Comparison of ENCODE assay signal across 8 cellular contexts in genomic region chr16:67192781-67193260, GRCh38. TPM values are rescaled to one million over a fixed set of nuclear protein-coding genes. Genes with fewer than 3 reads are reported as not detected.
DNase-seq lines count a peak whose midpoint lies in the region; ATAC-seq, FAIRE-seq and TF ChIP-seq lines count a peak whose summit lies in the region.

No MANE protein-coding gene starts in this region.

- dilution Hi-C loops in endothelial cell of umbilical vein (cut with MboI; ENCODE audit: extremely low pct_ligation_motif_present, low sequenced_read_pairs) = no loop called here

- no peaks in the 10 kb centered on the region for H3K9me3 ChIP-seq in OCI-LY3 (ENCODE audit: insufficient read depth, low read length)
- H3K9me3 ChIP-seq in endothelial cell of umbilical vein (replicated peaks; ENCODE audit: control insufficient read depth, insufficient read depth, low read length) = no peaks in the 10 kb centered on the region
- no peaks in the 10 kb centered on the region for H3K9me3 ChIP-seq in osteoblast (ENCODE audit: low read depth, low read length)

- intact Hi-C loops in Calu3 (cut with micrococcal nuclease; ENCODE audit: unreplicated experiment) = no loop called here
- intact Hi-C loops in endothelial cell of umbilical vein (cut with micrococcal nuclease) = loop anchor here (1.0 to 10.0 kb wide), 3 partner anchors 9 to 202 kb away; partner anchors contain the start of genes TMEM208 and TPPP3

- no peak for TF ChIP-seq CTCF in Calu3 (IDR thresholded peaks at IDR 0.05; ENCODE audit: unreplicated experiment)
- TF ChIP-seq CTCF in OCI-LY3 (IDR thresholded peaks at IDR 0.05; ENCODE audit: low read depth, low read length) = no peak
- no peak for TF ChIP-seq CTCF in endothelial cell of umbilical vein (IDR thresholded peaks at IDR 0.05; ENCODE audit: extremely low read depth in 1 of 2, insufficient read depth in 1 of 2, low read depth in 1 of 2, low read length in 2 of 2)
- TF ChIP-seq CTCF in osteoblast (IDR thresholded peaks at IDR 0.05; ENCODE audit: extremely low read depth, low read depth, low read length) = no peak

- H3K4me1 ChIP-seq in OCI-LY3 (ENCODE audit: low read length) (peaks cover 12% of the 10 kb centered on the region), endothelial cell of umbilical vein (ENCODE audit: control insufficient read depth, extremely low read depth, insufficient read depth, low read length) (peaks cover 36% of the 10 kb centered on the region), osteoblast (ENCODE audit: insufficient read depth, low read length) (peaks cover 30% of the 10 kb centered on the region)

- peak overlapping the region; percentile 74 for H3K27ac Mint-ChIP-seq in Calu3 (ENCODE audit: unreplicated experiment)

- peak overlapping the region; percentile 98 for H3K4me2 ChIP-seq in OCI-LY3 (ENCODE audit: low read length)
- peak overlapping the region; percentile 69 for H3K4me2 ChIP-seq in endothelial cell of umbilical vein (ENCODE audit: insufficient read depth, low read length)
- H3K4me2 ChIP-seq in osteoblast (ENCODE audit: insufficient read depth, low read length) = peak overlapping the region; percentile 98

- BruUV-seq in Calu3 (replicated peaks; lab: Mats Ljungman, UMichigan) = no TSS peak
- BruUV-seq in endothelial cell of umbilical vein (replicated peaks; lab: Mats Ljungman, UMichigan) = TSS peak; percentile 20

- peak overlapping the region; percentile 95 for H3K9ac ChIP-seq in OCI-LY3 (ENCODE audit: low read length)
- peak overlapping the region; percentile 91 for H3K9ac ChIP-seq in endothelial cell of umbilical vein (replicated peaks; ENCODE audit: extremely low read depth, insufficient read depth, low read length)

- H3K27me3 Mint-ChIP-seq in Calu3 (ENCODE audit: unreplicated experiment) = no peaks in the 10 kb centered on the region

- TF ChIP-seq POLR2A in endothelial cell of umbilical vein (IDR thresholded peaks at IDR 0.05; ENCODE audit: low read depth, low read length) = no peak

- ATAC-seq in GM21360 (IDR thresholded peaks at IDR 0.05; ENCODE audit: unreplicated experiment) (no peak), GM21423 (IDR thresholded peaks at IDR 0.05; ENCODE audit: unreplicated experiment) (no peak)

- peak; percentile 26 for FAIRE-seq in endothelial cell of umbilical vein (lab: Jason Lieb, UNC)

- H3K9me3 Mint-ChIP-seq in Calu3 (ENCODE audit: low read depth, unreplicated experiment) = no peaks in the 10 kb centered on the region

- POLR2A ChIA-PET in endothelial cell of umbilical vein (lab: Charles Lee) = interaction anchor here (1.0 kb wide), 1 partner anchor 51 kb away, joined by 3 read pairs; no protein-coding TSS in a partner anchor

- peak overlapping the region; percentile 96 for H3K4me3 ChIP-seq in OCI-LY3 (ENCODE audit: low read length)
- H3K4me3 ChIP-seq in endothelial cell of umbilical vein (replicated peaks in 1 of 3; ENCODE audit: insufficient read depth in 1 of 3, low read depth in 1 of 3, low read length in 3 of 3) = peak overlapping the region; percentile 54 to 83 (median 57)
- peak overlapping the region; percentile 88 for H3K4me3 ChIP-seq in osteoblast (ENCODE audit: insufficient read depth, low read length)

- H3K36me3 Mint-ChIP-seq in Calu3 (ENCODE audit: insufficient read depth, unreplicated experiment) = peaks cover 63% of the 10 kb centered on the region

- CTCF ChIA-PET in Calu3 (lab: Charles Lee) = interaction anchor here (0.6 to 0.7 kb wide), 2 partner anchors 15 to 239 kb away, joined by 3 to 7 read pairs; no protein-coding TSS in a partner anchor
- CTCF ChIA-PET in endothelial cell of umbilical vein (lab: Charles Lee) = interaction anchor here (1.1 to 1.5 kb wide), 4 partner anchors 10 to 207 kb away, joined by 3 to 6 read pairs (median 4); no protein-coding TSS in a partner anchor

- peaks cover 37% of the 10 kb centered on the region for H3K4me1 Mint-ChIP-seq in Calu3 (ENCODE audit: low read depth, unreplicated experiment)

- peaks cover 32% of the 10 kb centered on the region for H3K79me2 ChIP-seq in OCI-LY3 (ENCODE audit: low read length)
- H3K79me2 ChIP-seq in endothelial cell of umbilical vein (ENCODE audit: control insufficient read depth, insufficient read depth, low read length) = peaks cover 46% of the 10 kb centered on the region
- H3K79me2 ChIP-seq in osteoblast (ENCODE audit: insufficient read depth, low read length) = peaks cover 42% of the 10 kb centered on the region

- H2AFZ ChIP-seq in OCI-LY3 (ENCODE audit: low read depth, low read length) (no peak overlapping the region), endothelial cell of umbilical vein (ENCODE audit: low read depth, low read length) (no peak overlapping the region), osteoblast (ENCODE audit: low read length) (no peak overlapping the region)

- H3K27ac ChIP-seq in OCI-LY3 (ENCODE audit: low read length) = peak overlapping the region; percentile 53; the same call in 1 of the 2 replicates
- peak overlapping the region; percentile 88 for H3K27ac ChIP-seq in endothelial cell of umbilical vein (ENCODE audit: insufficient read depth, low read depth, low read length)
- peak overlapping the region; percentile 76 for H3K27ac ChIP-seq in osteoblast (ENCODE audit: low read depth, low read length)

- H3K4me3 Mint-ChIP-seq in Calu3 (ENCODE audit: low read depth, unreplicated experiment) = peak overlapping the region; percentile 87

- no peaks in the 10 kb centered on the region for H3K9me1 ChIP-seq in endothelial cell of umbilical vein (replicated peaks; ENCODE audit: control insufficient read depth, extremely low read depth, insufficient read depth, low read length)

- DNase-seq in Calu3 = no peak
- DNase-seq in endothelial cell of umbilical vein (ENCODE audit: low read depth, low spot score) = no peak
- no peak for DNase-seq in osteoblast (ENCODE audit: insufficient read length, low spot score, missing footprints)
- no peak for DNase-seq in occipital lobe (lab: John Stamatoyannopoulos, UW)
- DNase-seq in HT-29 (ENCODE audit: low spot score) = no peak

- no peaks in the 10 kb centered on the region for H4K20me1 ChIP-seq in OCI-LY3 (ENCODE audit: insufficient read depth, low read length)
- H4K20me1 ChIP-seq in endothelial cell of umbilical vein (replicated peaks; ENCODE audit: control insufficient read depth, extremely low read depth, insufficient read depth, low read length) = no peaks in the 10 kb centered on the region
- H4K20me1 ChIP-seq in osteoblast (ENCODE audit: insufficient read depth, low read length) = peaks cover 38% of the 10 kb centered on the region

- peaks cover 40% of the 10 kb centered on the region for H3K36me3 ChIP-seq in OCI-LY3 (replicated peaks; ENCODE audit: low read depth, low read length)
- H3K36me3 ChIP-seq in endothelial cell of umbilical vein (ENCODE audit: control insufficient read depth in 2 of 2, extremely low read depth in 1 of 2, insufficient read depth in 2 of 2, low read length in 2 of 2) = peaks cover 19 to 34% of the 10 kb centered on the region in 2 experiments
- peaks cover 45% of the 10 kb centered on the region for H3K36me3 ChIP-seq in osteoblast (ENCODE audit: insufficient read depth, low read length)

- H3K27me3 ChIP-seq in OCI-LY3 (ENCODE audit: low read depth, low read length) = no peaks in the 10 kb centered on the region
- no peaks in the 10 kb centered on the region for H3K27me3 ChIP-seq in endothelial cell of umbilical vein (ENCODE audit: control insufficient read depth in 2 of 2, insufficient read depth in 2 of 2, low read length in 2 of 2)
- no peaks in the 10 kb centered on the region for H3K27me3 ChIP-seq in osteoblast (ENCODE audit: insufficient read depth, low read length)

RNA-seq across cellular contexts. Expression of gene E2F4, which starts 0.9 kb away (rescaled TPM):
- total RNA-seq in Calu3 (2022) (95.3 and 101 TPM in 2 replicates), endothelial cell of umbilical vein (110 and 112 TPM in 2 replicates), osteoblast (51.9 and 56.5 TPM in 2 replicates), occipital lobe (17.8 TPM)
- 168 and 199 TPM in 2 replicates for polyA plus RNA-seq in endothelial cell of umbilical vein
- polyA plus RNA-seq in endothelial cell of umbilical vein (2011; cell fraction: cytosol; rRNA removed) = 124 and 132 TPM in 2 replicates
- polyA plus RNA-seq in endothelial cell of umbilical vein (2011; cell fraction: nucleus; rRNA removed) = 358 and 365 TPM in 2 replicates
- 79.3 and 84.3 TPM in 2 replicates for polyA plus RNA-seq in endothelial cell of umbilical vein (2012)
- polyA minus RNA-seq in endothelial cell of umbilical vein = 100 and 109 TPM in 2 replicates
- polyA minus RNA-seq in endothelial cell of umbilical vein (2011; cell fraction: cytosol; rRNA and poly(A)+ RNA removed) = 54.8 TPM
- 62.3 and 65.0 TPM in 2 replicates for polyA minus RNA-seq in endothelial cell of umbilical vein (2011; cell fraction: nucleus; rRNA and poly(A)+ RNA removed)
- total RNA-seq in HT-29 (2014; rRNA removed; shearing (Covaris generic)) = 156 and 171 TPM in 2 replicates

RNA-seq across cellular contexts. Expression of gene EXOC3L1, which starts 2.9 kb away (rescaled TPM):
- total RNA-seq in Calu3 (2022) (0.31 and 1.2 TPM in 2 replicates), endothelial cell of umbilical vein (10.8 and 19.4 TPM in 2 replicates), osteoblast (not detected in 2 replicates), occipital lobe (0.47 TPM)
- 10.2 and 11.6 TPM in 2 replicates for polyA plus RNA-seq in endothelial cell of umbilical vein
- 6.5 and 7.2 TPM in 2 replicates for polyA plus RNA-seq in endothelial cell of umbilical vein (2011; cell fraction: cytosol; rRNA removed)
- 26.7 and 32.2 TPM in 2 replicates for polyA plus RNA-seq in endothelial cell of umbilical vein (2011; cell fraction: nucleus; rRNA removed)
- 0.78 and 1.2 TPM in 2 replicates for polyA plus RNA-seq in endothelial cell of umbilical vein (2012)
- polyA minus RNA-seq in endothelial cell of umbilical vein = 6.3 and 7.0 TPM in 2 replicates
- polyA minus RNA-seq in endothelial cell of umbilical vein (2011; cell fraction: cytosol; rRNA and poly(A)+ RNA removed) = not detected
- 4.4 and 4.9 TPM in 2 replicates for polyA minus RNA-seq in endothelial cell of umbilical vein (2011; cell fraction: nucleus; rRNA and poly(A)+ RNA removed)
- 0.29 and 0.74 TPM in 2 replicates for total RNA-seq in HT-29 (2014; rRNA removed; shearing (Covaris generic))

RNA-seq across cellular contexts. Expression of gene ELMO3, which starts 6.1 kb away (rescaled TPM):
- 31.9 and 43.2 TPM in 2 replicates for total RNA-seq in Calu3 (2022)
- total RNA-seq in endothelial cell of umbilical vein = 4.3 and 5.7 TPM in 2 replicates
- polyA plus RNA-seq in endothelial cell of umbilical vein = 3.9 and 4.1 TPM in 2 replicates
- 1.2 and 1.8 TPM in 2 replicates for polyA plus RNA-seq in endothelial cell of umbilical vein (2011; cell fraction: cytosol; rRNA removed)
- 17.7 and 18.0 TPM in 2 replicates for polyA plus RNA-seq in endothelial cell of umbilical vein (2011; cell fraction: nucleus; rRNA removed)
- polyA plus RNA-seq in endothelial cell of umbilical vein (2012) = 1.7 and 2.5 TPM in 2 replicates
- 0.74 and 0.87 TPM in 2 replicates for polyA minus RNA-seq in endothelial cell of umbilical vein
- 2.8 TPM for polyA minus RNA-seq in endothelial cell of umbilical vein (2011; cell fraction: cytosol; rRNA and poly(A)+ RNA removed)
- 1.9 and 4.0 TPM in 2 replicates for polyA minus RNA-seq in endothelial cell of umbilical vein (2011; cell fraction: nucleus; rRNA and poly(A)+ RNA removed)
- total RNA-seq in osteoblast = 0.29 and 0.36 TPM in 2 replicates
- 0.16 TPM for total RNA-seq in occipital lobe
- total RNA-seq in HT-29 (2014; rRNA removed; shearing (Covaris generic)) = 55.2 and 57.4 TPM in 2 replicates

RNA-seq across cellular contexts. Expression of gene MATCAP1, which starts 9.1 kb away (rescaled TPM):
- total RNA-seq in Calu3 (2022) (33.1 and 36.5 TPM in 2 replicates), endothelial cell of umbilical vein (45.8 and 53.3 TPM in 2 replicates), osteoblast (3.6 and 4.7 TPM in 2 replicates), occipital lobe (49.1 TPM)
- 44.5 and 49.0 TPM in 2 replicates for polyA plus RNA-seq in endothelial cell of umbilical vein
- polyA plus RNA-seq in endothelial cell of umbilical vein (2011; cell fraction: cytosol; rRNA removed) = 12.9 and 20.9 TPM in 2 replicates
- polyA plus RNA-seq in endothelial cell of umbilical vein (2011; cell fraction: nucleus; rRNA removed) = 210 and 217 TPM in 2 replicates
- 32.0 and 48.1 TPM in 2 replicates for polyA plus RNA-seq in endothelial cell of umbilical vein (2012)
- polyA minus RNA-seq in endothelial cell of umbilical vein = 39.9 and 52.2 TPM in 2 replicates
- polyA minus RNA-seq in endothelial cell of umbilical vein (2011; cell fraction: cytosol; rRNA and poly(A)+ RNA removed) = 2.5 TPM
- 49.8 and 58.9 TPM in 2 replicates for polyA minus RNA-seq in endothelial cell of umbilical vein (2011; cell fraction: nucleus; rRNA and poly(A)+ RNA removed)
- 41.4 and 41.7 TPM in 2 replicates for total RNA-seq in HT-29 (2014; rRNA removed; shearing (Covaris generic))

RNA-seq across cellular contexts. Expression of gene NOL3, which starts 22.5 kb away (rescaled TPM):
- total RNA-seq in Calu3 (2022) = 33.5 and 35.7 TPM in 2 replicates
- 14.4 and 19.4 TPM in 2 replicates for total RNA-seq in endothelial cell of umbilical vein
- polyA plus RNA-seq in endothelial cell of umbilical vein = 16.0 and 19.2 TPM in 2 replicates
- 10.4 and 14.4 TPM in 2 replicates for polyA plus RNA-seq in endothelial cell of umbilical vein (2011; cell fraction: cytosol; rRNA removed)
- polyA plus RNA-seq in endothelial cell of umbilical vein (2011; cell fraction: nucleus; rRNA removed) = 28.5 and 29.4 TPM in 2 replicates
- polyA plus RNA-seq in endothelial cell of umbilical vein (2012) = 9.2 and 12.4 TPM in 2 replicates
- 7.3 and 9.2 TPM in 2 replicates for polyA minus RNA-seq in endothelial cell of umbilical vein
- 18.3 TPM for polyA minus RNA-seq in endothelial cell of umbilical vein (2011; cell fraction: cytosol; rRNA and poly(A)+ RNA removed)
- 4.4 and 5.7 TPM in 2 replicates for polyA minus RNA-seq in endothelial cell of umbilical vein (2011; cell fraction: nucleus; rRNA and poly(A)+ RNA removed)
- total RNA-seq in osteoblast = 9.1 and 10.9 TPM in 2 replicates
- 4.1 TPM for total RNA-seq in occipital lobe
- total RNA-seq in HT-29 (2014; rRNA removed; shearing (Covaris generic)) = 95.1 and 97.0 TPM in 2 replicates
